In genomic region chr22:37972527-37972926, GRCh38 we compare ENCODE assay signal across 21 cellular contexts. TPM values are rescaled to one million over a fixed set of nuclear protein-coding genes. Genes with fewer than 3 reads are reported as not detected.
DNase-seq lines count a peak whose midpoint lies in the region; TF ChIP-seq lines count a peak whose summit lies in the region.
"Had no signal": no experiment of that assay in that cellular context is flagged by ENCODE, and none has a peak within 500 bp of the region (broad histone marks: within the 10 kb centered on the region; RNA-seq: fewer than 3 reads in every experiment).

No MANE protein-coding gene starts in this region.

- H3K27ac ChIP-seq in cingulate gyrus (ENCODE audit: low read depth, low read length): peak overlapping the region; percentile 3
- H3K27ac ChIP-seq in osteoblast (ENCODE audit: low read depth, low read length): no peak overlapping the region
- H3K27ac ChIP-seq: 22Rv1, pancreas, skin epidermis, thyroid gland had no signal

- H3K4me3 ChIP-seq in osteoblast (ENCODE audit: insufficient read depth, low read length): no peak overlapping the region
- H3K4me3 ChIP-seq: pancreas, skin epidermis, thyroid gland had no signal

- H3K4me2 ChIP-seq in osteoblast (ENCODE audit: insufficient read depth, low read length): no peak overlapping the region

- H3K27me3 ChIP-seq in osteoblast (ENCODE audit: insufficient read depth, low read length): no peaks in the 10 kb centered on the region
- H3K27me3 ChIP-seq: pancreas, thyroid gland had no signal

- H4K20me1 ChIP-seq in osteoblast (ENCODE audit: insufficient read depth, low read length): peaks cover 4% of the 10 kb centered on the region

- no peak for TF ChIP-seq CTCF in osteoblast (IDR thresholded peaks at IDR 0.05; ENCODE audit: extremely low read depth, low read depth, low read length)

- in situ Hi-C loops in ACHN (cut with HindIII; ENCODE audit: low pct_ligation_motif_present, low pct_unique_long_range_greater_than_20kb, low sequenced_read_pairs): no loop called here

- H2AFZ ChIP-seq in osteoblast (ENCODE audit: low read length): no peak overlapping the region

- DNase-seq in NCI-H1092 treated with DMSO at 0.1 percent for 48 hours (lab: John Stamatoyannopoulos, UW) (peak; percentile 22), NCI-H1092 (lab: John Stamatoyannopoulos, UW) (no peak), NCI-H2227 (lab: John Stamatoyannopoulos, UW; ENCODE audit: unreplicated experiment) (peak; percentile 20), osteoblast (ENCODE audit: insufficient read length, low spot score, missing footprints) (peak; percentile 73), ACHN (no peak), RPMI8226 (no peak), NOMO-1 (lab: John Stamatoyannopoulos, UW; ENCODE audit: unreplicated experiment in 2 of 2) (no peak)
- DNase-seq: activated CD4-positive, alpha-beta T cell treated with anti-CD3 and anti-CD28 coated beads for 4 hours; activated naive CD8-positive, alpha-beta T cell treated with anti-CD3 and anti-CD28 coated beads, Interleukin-2, amount 50 U/mL, for 24 hours; central memory CD4-positive, alpha-beta T cell; foreskin fibroblast; left colon; NCI-H187 treated with DMSO at 0.1 percent for 48 hours; pancreas; PC-3; stimulated activated CD4-positive, alpha-beta T cell treated with anti-CD3 and anti-CD28 coated beads, Interleukin-4, amount 100 ng/mL, for 4 hours; thyroid gland had no signal

- no peaks in the 10 kb centered on the region for H3K79me2 ChIP-seq in osteoblast (ENCODE audit: insufficient read depth, low read length)

- no peaks in the 10 kb centered on the region for H3K9me3 ChIP-seq in osteoblast (ENCODE audit: low read depth, low read length)
- H3K9me3 ChIP-seq: pancreas, thyroid gland had no signal

- H3K4me1 ChIP-seq in osteoblast (ENCODE audit: insufficient read depth, low read length): no peaks in the 10 kb centered on the region
- H3K4me1 ChIP-seq: pancreas, thyroid gland had no signal

- peaks cover 3% of the 10 kb centered on the region for H3K36me3 ChIP-seq in osteoblast (ENCODE audit: insufficient read depth, low read length)

RNA-seq across cellular contexts. Expression of gene SOX10, which starts 11.8 kb away (rescaled TPM):
- not detected in 2 replicates for total RNA-seq in osteoblast
- total RNA-seq: Daoy had no signal

RNA-seq across cellular contexts. Expression of gene POLR2F, which starts 19.0 kb away (rescaled TPM):
- total RNA-seq in osteoblast: 14.8 and 18.6 TPM in 2 replicates

RNA-seq across cellular contexts. Expression of gene C22orf23, which starts 19.1 kb away (rescaled TPM):
- 0.29 and 0.72 TPM in 2 replicates for total RNA-seq in osteoblast
- total RNA-seq: left colon had no signal

Comparison
In these comparisons a context has a peak if more than half of its experiments do, and no peak if none do; other contexts are left out.
1. DNase-seq: peak in NCI-H1092 treated with DMSO at 0.1 percent for 48 hours (single experiment), NCI-H2227 (single experiment) and osteoblast (single experiment); none in NCI-H1092 (single experiment), ACHN (single experiment), RPMI8226 (single experiment) and NOMO-1 (0 of 2).